In the genomic region with DNA sequence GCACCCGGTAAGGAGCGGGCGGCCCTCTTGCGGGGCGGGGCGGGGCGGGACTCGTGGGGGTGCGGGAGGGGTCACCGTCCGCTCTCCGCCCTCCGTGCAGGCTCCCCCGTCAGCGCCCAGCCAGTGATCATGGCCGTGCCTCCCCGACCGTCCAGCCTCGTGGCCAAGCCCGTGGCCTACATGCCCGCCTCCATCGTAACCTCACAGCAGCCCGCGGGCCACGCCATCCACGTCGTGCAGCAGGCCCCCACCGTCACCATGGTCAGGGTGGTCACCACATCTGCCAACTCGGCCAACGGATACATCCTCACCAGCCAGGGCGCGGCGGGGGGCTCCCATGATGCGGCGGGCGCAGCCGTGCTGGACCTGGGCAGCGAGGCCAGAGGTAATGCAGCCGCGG, we compare ENCODE assay signal across 20 cellular contexts.
"Had no signal": no experiment of that assay in that cellular context is flagged by ENCODE, and none has a peak within 500 bp of the region (broad histone marks: within the 10 kb centered on the region; RNA-seq: fewer than 3 reads in every experiment).

No MANE protein-coding gene starts in this region.

- DNase-seq: cerebellar nuclear complex; cortex of kidney; effector CD4-positive, alpha-beta T cell; foreskin fibroblast; gastrocnemius medialis; mesendoderm; midbrain; naive thymus-derived CD4-positive, alpha-beta T cell; stimulated activated CD4-positive, alpha-beta T cell treated with anti-CD3 and anti-CD28 coated beads, Interleukin-15, amount 100 ng/mL, for 24 hours; stimulated activated CD4-positive, alpha-beta T cell treated with anti-CD3 and anti-CD28 coated beads, Interleukin-2, amount 100 ng/mL, for 48 hours; stimulated activated naive B cell treated with anti-CD40 and anti-IgM and Interleukin-4, amounts not matched to agents 10 μg/mL and 1 μg/mL and 100 μg/mL, for 72 hours; stomach; thyroid gland had no signal

- H3K4me1 ChIP-seq: gastrocnemius medialis, neural progenitor cell, prostate gland, thyroid gland had no signal

- H3K9ac ChIP-seq: neural progenitor cell had no signal

- H3K27ac ChIP-seq: epithelial cell of prostate, gastrocnemius medialis, neural progenitor cell, prostate gland, skin epidermis, stomach, thyroid gland had no signal

- H3K36me3 ChIP-seq: neural progenitor cell had no signal

- H3K9me3 ChIP-seq: gastrocnemius medialis, prostate gland, stomach, thyroid gland had no signal

- H3K27me3 ChIP-seq: gastrocnemius medialis, neural progenitor cell, stomach, thyroid gland had no signal

- FAIRE-seq: keratinocyte had no signal

- ATAC-seq: esophagus mucosa; gastrocnemius medialis; left lobe of liver; naive thymus-derived CD4-positive, alpha-beta T cell; stimulated activated naive B cell treated with anti-CD40 and anti-IgM and Interleukin-4, amounts not matched to agents 10 μg/mL and 1 μg/mL and 100 μg/mL, for 72 hours had no signal

- H3K4me3 ChIP-seq: gastrocnemius medialis, neural progenitor cell, prostate gland, skin epidermis, stomach, thyroid gland had no signal
